9 cellular contexts compared by ENCODE assay signal in genomic region chr7:151409555-151410404, GRCh38. TPM values are rescaled to one million over a fixed set of nuclear protein-coding genes. Genes with fewer than 3 reads are reported as not detected.
DNase-seq lines count a peak whose midpoint lies in the region; ATAC-seq and TF ChIP-seq lines count a peak whose summit lies in the region.
"Had no signal": no experiment of that assay in that cellular context is flagged by ENCODE, and none has a peak within 500 bp of the region (broad histone marks: within the 10 kb centered on the region; RNA-seq: fewer than 3 reads in every experiment).

WDR86 (minus strand) TSS chr7:151410038; CDS start chr7:151409589, 449 bp downstream.

- H3K4me3 ChIP-seq in stomach = peak within 1 kb of the TSS; percentile 51 to 55 (median 52)

- peaks cover 11 to 55% (median 32%) of the 10 kb centered on the region in 3 donors for H3K27me3 ChIP-seq in stomach

- TF ChIP-seq EP300 in stomach (IDR thresholded peaks at IDR 0.05) = no peak

- TF ChIP-seq CTCF in stomach (IDR thresholded peaks at IDR 0.05) = no peak

- H3K27ac ChIP-seq in adipose tissue (ENCODE audit: low read depth, low read length) (no peak within 1 kb of the TSS), stomach (peak within 1 kb of the TSS; percentile 45 to 83 (median 69))
- H3K27ac ChIP-seq: 22Rv1 had no signal

- H3K4me1 ChIP-seq in stomach = peaks cover 19 to 32% (median 29%) of the 10 kb centered on the region in 4 donors

- no peak for TF ChIP-seq POLR2A in stomach (IDR thresholded peaks at IDR 0.05)

- peak; percentile 54 for DNase-seq in DMS 273 (lab: John Stamatoyannopoulos, UW; ENCODE audit: unreplicated experiment)
- no peak for DNase-seq in DMS 273 treated with DMSO at 0.1 percent for 48 hours (lab: John Stamatoyannopoulos, UW)
- peak; percentile 77 for DNase-seq in islet precursor cell
- no peak for DNase-seq in stomach
- DNase-seq in kidney glomerular epithelial cell (lab: John Stamatoyannopoulos, UW) = no peak

- 1 to 2% (median 1%) methylated on average over 63 to 90 of the region's 90 CpGs for WGBS in adipose tissue, 3 donors
- 1 to 22% (median 3%) methylated on average over 10 to 89 of the region's 90 CpGs for WGBS in stomach, 5 donors

- ATAC-seq in GM21360 (IDR thresholded peaks at IDR 0.05; ENCODE audit: unreplicated experiment) (no peak), HG02571 (IDR thresholded peaks at IDR 0.05; ENCODE audit: unreplicated experiment) (no peak)

- no peaks in the 10 kb centered on the region for H3K9me3 ChIP-seq in stomach

- intact Hi-C loops in stomach (cut with DNase I; ENCODE audit: low total_unique reads) = no loop called here

- no peaks in the 10 kb centered on the region for H3K36me3 ChIP-seq in stomach

RNA-seq across cellular contexts. Expression of gene WDR86, which starts in this region (rescaled TPM):
- 10 to 100 TPM in 2 of 3 donors, 1 to 10 TPM in 1; 1.3 to 20.0 (median 13.6) TPM for polyA plus RNA-seq in adipose tissue
- total RNA-seq in stomach = 10 to 100 TPM in 1 of 5 donors, 1 to 10 TPM in 4; 1.2 to 15.8 (median 6.2) TPM
- polyA plus RNA-seq in stomach = 1 to 10 TPM; 2.2 to 7.5 (median 4.1) TPM

Comparison
In these comparisons a context has a peak if more than half of its experiments do, and no peak if none do; other contexts are left out.
1. DNase-seq: peak in DMS 273 (single experiment) and islet precursor cell (single experiment); none in DMS 273 treated with DMSO at 0.1 percent for 48 hours (single experiment), stomach (single experiment) and kidney glomerular epithelial cell (single experiment).